Comparison of ENCODE assay signal across 17 cellular contexts in the genomic region with DNA sequence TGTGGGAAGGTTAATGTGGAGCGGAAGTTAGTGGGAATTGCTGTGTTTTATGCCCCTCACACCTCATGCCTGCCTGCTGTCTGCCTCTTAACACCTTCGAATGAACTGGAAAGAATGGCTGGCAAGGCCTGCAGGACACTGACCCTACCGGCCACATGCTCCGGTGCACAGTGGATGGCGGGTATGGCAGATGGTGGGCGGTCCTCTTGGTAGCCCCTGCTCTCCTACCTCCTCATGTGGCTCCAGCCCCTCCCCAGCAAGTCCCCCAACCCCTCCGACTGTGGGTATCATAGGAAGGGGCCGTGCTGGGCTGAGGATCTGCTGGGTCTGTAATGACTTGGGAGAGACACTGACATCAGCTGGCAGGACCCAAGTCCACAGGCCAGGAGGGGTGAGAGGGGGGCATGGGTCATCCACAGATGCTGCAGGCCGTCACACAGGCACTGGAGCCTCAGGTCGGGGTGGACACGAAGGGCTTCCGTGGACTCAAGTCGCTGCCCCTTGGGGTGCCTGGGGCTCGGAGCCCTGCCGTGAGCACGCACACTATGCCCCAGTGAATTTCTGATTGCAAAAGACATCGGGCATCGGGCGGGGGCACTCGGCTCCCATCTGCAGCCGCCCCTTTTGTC.
"Had no signal": no experiment of that assay in that cellular context is flagged by ENCODE, and none has a peak within 500 bp of the region (broad histone marks: within the 10 kb centered on the region; RNA-seq: fewer than 3 reads in every experiment).

No MANE protein-coding gene starts in this region.

- H3K27me3 ChIP-seq: ovary, right lobe of liver, upper lobe of right lung had no signal

- H3K27ac ChIP-seq: epithelial cell of prostate, esophagus muscularis mucosa, gastrocnemius medialis, ovary, right lobe of liver, tibial artery, upper lobe of right lung had no signal

- ATAC-seq: effector memory CD8-positive, alpha-beta T cell; gastrocnemius medialis; naive thymus-derived CD8-positive, alpha-beta T cell; right lobe of liver; stimulated activated memory B cell treated with anti-CD40 and anti-IgM and Interleukin-4, amounts not matched to agents 10 μg/mL and 1 μg/mL and 100 μg/mL, for 72 hours; upper lobe of right lung had no signal

- DNase-seq: cerebellar nuclear complex; effector memory CD8-positive, alpha-beta T cell; gastrocnemius medialis; islet precursor cell; mammary epithelial cell; naive thymus-derived CD8-positive, alpha-beta T cell; nucleus accumbens; stimulated activated CD4-positive, alpha-beta T cell treated with anti-CD3 and anti-CD28 coated beads, Interleukin-15, amount 100 ng/mL, for 24 hours; stimulated activated CD4-positive, alpha-beta T cell treated with anti-CD3 and anti-CD28 coated beads, Interleukin-1b, Interleukin-23, amount 100 ng/mL, for 48 hours; stimulated activated CD4-positive, alpha-beta T cell treated with anti-CD3 and anti-CD28 coated beads, Interleukin-4, amount 100 ng/mL, for 24 hours; tibial artery; upper lobe of right lung had no signal

- H3K9me3 ChIP-seq: esophagus muscularis mucosa, gastrocnemius medialis, ovary, right lobe of liver, upper lobe of right lung had no signal

- H3K36me3 ChIP-seq: esophagus muscularis mucosa, gastrocnemius medialis, ovary, right lobe of liver, tibial artery, upper lobe of right lung had no signal

- H3K4me3 ChIP-seq: esophagus muscularis mucosa, gastrocnemius medialis, ovary, right lobe of liver, tibial artery, upper lobe of right lung had no signal

- H3K4me1 ChIP-seq: esophagus muscularis mucosa, gastrocnemius medialis, right lobe of liver, tibial artery, upper lobe of right lung had no signal
